Comparison of ENCODE assay signal across 1 cellular context in the genomic region with DNA sequence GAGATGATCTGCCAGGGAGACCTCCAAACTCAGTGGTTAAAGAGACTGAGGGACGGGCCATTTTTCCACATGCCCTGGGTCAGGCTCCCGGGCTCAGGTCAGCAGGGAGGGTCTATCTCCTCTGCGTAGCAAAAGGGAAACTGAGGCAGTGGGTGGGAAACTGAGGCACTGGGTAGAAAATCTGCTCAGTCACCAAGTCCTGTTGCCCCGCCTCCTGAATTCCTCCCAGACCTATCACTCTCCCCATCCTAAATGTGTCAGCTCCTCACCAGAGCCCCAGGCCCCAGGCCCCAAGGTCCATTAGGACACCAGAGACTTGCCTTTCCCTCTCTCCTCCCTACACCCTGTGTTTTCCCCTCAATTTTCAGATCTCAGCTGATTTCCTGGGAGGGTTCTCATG.
TF ChIP-seq lines count a peak whose summit lies in the region.

No MANE protein-coding gene starts in this region.

TF ChIP-seq in HepG2, 621 proteins besides CTCF, POLR2A, EP300 and RAD21:
- no peak for TF ChIP-seq ZNF354B (CRISPR knock-in tag; IDR thresholded peaks at IDR 0.05)
- TF ChIP-seq JUN (CRISPR knock-in tag; IDR thresholded peaks at IDR 0.05), result no peak
- TF ChIP-seq, protein P1, sequence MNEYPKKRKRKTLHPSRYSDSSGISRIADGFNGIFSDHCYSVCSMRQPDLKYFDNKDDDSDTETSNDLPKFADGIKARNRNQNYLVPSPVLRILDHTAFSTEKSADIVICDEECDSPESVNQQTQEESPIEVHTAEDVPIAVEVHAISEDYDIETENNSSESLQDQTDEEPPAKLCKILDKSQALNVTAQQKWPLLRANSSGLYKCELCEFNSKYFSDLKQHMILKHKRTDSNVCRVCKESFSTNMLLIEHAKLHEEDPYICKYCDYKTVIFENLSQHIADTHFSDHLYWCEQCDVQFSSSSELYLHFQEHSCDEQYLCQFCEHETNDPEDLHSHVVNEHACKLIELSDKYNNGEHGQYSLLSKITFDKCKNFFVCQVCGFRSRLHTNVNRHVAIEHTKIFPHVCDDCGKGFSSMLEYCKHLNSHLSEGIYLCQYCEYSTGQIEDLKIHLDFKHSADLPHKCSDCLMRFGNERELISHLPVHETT (CRISPR knock-in tag; conservative IDR thresholded peaks at IDR 0.05), result no peak
- no peak for TF ChIP-seq EHMT2 (IDR thresholded peaks at IDR 0.05; ENCODE audit: borderline replicate concordance, low read depth, low read length)
- TF ChIP-seq KAT8 (CRISPR knock-in tag; IDR thresholded peaks at IDR 0.05), result no peak
- TF ChIP-seq HCFC1 (IDR thresholded peaks at IDR 0.05; ENCODE audit: low read depth, low read length), result no peak
- TF ChIP-seq ELF1 (CRISPR knock-in tag; IDR thresholded peaks at IDR 0.05), result no peak
- TF ChIP-seq HOXA7 (CRISPR knock-in tag; IDR thresholded peaks at IDR 0.05), result no peak
- TF ChIP-seq ZNF180 (CRISPR knock-in tag; IDR thresholded peaks at IDR 0.05; ENCODE audit: borderline replicate concordance, low read depth), result no peak
- TF ChIP-seq KDM3A (CRISPR knock-in tag; IDR thresholded peaks at IDR 0.05; ENCODE audit: low read depth), result no peak
- TF ChIP-seq, protein P2, sequence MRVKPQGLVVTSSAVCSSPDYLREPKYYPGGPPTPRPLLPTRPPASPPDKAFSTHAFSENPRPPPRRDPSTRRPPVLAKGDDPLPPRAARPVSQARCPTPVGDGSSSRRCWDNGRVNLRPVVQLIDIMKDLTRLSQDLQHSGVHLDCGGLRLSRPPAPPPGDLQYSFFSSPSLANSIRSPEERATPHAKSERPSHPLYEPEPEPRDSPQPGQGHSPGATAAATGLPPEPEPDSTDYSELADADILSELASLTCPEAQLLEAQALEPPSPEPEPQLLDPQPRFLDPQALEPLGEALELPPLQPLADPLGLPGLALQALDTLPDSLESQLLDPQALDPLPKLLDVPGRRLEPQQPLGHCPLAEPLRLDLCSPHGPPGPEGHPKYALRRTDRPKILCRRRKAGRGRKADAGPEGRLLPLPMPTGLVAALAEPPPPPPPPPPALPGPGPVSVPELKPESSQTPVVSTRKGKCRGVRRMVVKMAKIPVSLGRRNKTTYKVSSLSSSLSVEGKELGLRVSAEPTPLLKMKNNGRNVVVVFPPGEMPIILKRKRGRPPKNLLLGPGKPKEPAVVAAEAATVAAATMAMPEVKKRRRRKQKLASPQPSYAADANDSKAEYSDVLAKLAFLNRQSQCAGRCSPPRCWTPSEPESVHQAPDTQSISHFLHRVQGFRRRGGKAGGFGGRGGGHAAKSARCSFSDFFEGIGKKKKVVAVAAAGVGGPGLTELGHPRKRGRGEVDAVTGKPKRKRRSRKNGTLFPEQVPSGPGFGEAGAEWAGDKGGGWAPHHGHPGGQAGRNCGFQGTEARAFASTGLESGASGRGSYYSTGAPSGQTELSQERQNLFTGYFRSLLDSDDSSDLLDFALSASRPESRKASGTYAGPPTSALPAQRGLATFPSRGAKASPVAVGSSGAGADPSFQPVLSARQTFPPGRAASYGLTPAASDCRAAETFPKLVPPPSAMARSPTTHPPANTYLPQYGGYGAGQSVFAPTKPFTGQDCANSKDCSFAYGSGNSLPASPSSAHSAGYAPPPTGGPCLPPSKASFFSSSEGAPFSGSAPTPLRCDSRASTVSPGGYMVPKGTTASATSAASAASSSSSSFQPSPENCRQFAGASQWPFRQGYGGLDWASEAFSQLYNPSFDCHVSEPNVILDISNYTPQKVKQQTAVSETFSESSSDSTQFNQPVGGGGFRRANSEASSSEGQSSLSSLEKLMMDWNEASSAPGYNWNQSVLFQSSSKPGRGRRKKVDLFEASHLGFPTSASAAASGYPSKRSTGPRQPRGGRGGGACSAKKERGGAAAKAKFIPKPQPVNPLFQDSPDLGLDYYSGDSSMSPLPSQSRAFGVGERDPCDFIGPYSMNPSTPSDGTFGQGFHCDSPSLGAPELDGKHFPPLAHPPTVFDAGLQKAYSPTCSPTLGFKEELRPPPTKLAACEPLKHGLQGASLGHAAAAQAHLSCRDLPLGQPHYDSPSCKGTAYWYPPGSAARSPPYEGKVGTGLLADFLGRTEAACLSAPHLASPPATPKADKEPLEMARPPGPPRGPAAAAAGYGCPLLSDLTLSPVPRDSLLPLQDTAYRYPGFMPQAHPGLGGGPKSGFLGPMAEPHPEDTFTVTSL (CRISPR knock-in tag; IDR thresholded peaks at IDR 0.05; ENCODE audit: borderline replicate concordance), result no peak
- no peak for TF ChIP-seq ZNF749 (CRISPR knock-in tag; IDR thresholded peaks at IDR 0.05; ENCODE audit: borderline replicate concordance)
- TF ChIP-seq ZNF598 (CRISPR knock-in tag; IDR thresholded peaks at IDR 0.05; ENCODE audit: borderline replicate concordance), result no peak
- TF ChIP-seq, protein P3, sequence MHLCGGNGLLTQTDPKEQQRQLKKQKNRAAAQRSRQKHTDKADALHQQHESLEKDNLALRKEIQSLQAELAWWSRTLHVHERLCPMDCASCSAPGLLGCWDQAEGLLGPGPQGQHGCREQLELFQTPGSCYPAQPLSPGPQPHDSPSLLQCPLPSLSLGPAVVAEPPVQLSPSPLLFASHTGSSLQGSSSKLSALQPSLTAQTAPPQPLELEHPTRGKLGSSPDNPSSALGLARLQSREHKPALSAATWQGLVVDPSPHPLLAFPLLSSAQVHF (CRISPR knock-in tag; IDR thresholded peaks at IDR 0.05), result no peak
- TF ChIP-seq U2AF2 (IDR thresholded peaks at IDR 0.05; ENCODE audit: low read depth, low read length), result no peak
- TF ChIP-seq, protein P4, sequence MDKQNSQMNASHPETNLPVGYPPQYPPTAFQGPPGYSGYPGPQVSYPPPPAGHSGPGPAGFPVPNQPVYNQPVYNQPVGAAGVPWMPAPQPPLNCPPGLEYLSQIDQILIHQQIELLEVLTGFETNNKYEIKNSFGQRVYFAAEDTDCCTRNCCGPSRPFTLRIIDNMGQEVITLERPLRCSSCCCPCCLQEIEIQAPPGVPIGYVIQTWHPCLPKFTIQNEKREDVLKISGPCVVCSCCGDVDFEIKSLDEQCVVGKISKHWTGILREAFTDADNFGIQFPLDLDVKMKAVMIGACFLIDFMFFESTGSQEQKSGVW (CRISPR knock-in tag; IDR thresholded peaks at IDR 0.05; ENCODE audit: borderline replicate concordance), result no peak
- no peak for TF ChIP-seq SOX13 (IDR thresholded peaks at IDR 0.05)
- TF ChIP-seq SOX13 (CRISPR knock-in tag; conservative IDR thresholded peaks at IDR 0.05 in 1 of 2, IDR thresholded peaks at IDR 0.05 in 1 of 2), result no peak
- TF ChIP-seq ZNF720 (CRISPR knock-in tag; IDR thresholded peaks at IDR 0.05), result no peak
TF ChIP-seq in HepG2: peak in this region for 0.
